17 cellular contexts compared by ENCODE assay signal in genomic region chr18:32389868-32390267, GRCh38.
DNase-seq lines count a peak whose midpoint lies in the region; ATAC-seq and TF ChIP-seq lines count a peak whose summit lies in the region.
"Had no signal": no experiment of that assay in that cellular context is flagged by ENCODE, and none has a peak within 500 bp of the region (broad histone marks: within the 10 kb centered on the region; RNA-seq: fewer than 3 reads in every experiment).

No MANE protein-coding gene starts in this region.

- peaks cover 23% of the 10 kb centered on the region for H3K27me3 Mint-ChIP-seq in activated naive CD8-positive, alpha-beta T cell treated with anti-CD3 and anti-CD28 coated beads for 36 hours

- WGBS in adrenal gland, 4 donors: 69 to 85% (median 83%) methylated on average over 4 of the region's 4 CpGs
- 66 to 89% methylated on average over 4 of the region's 4 CpGs for WGBS in lung, 2 donors

- H3K4me3 ChIP-seq in adrenal gland: no peak overlapping the region
- H3K4me3 ChIP-seq in lung: no peak overlapping the region
- no peak overlapping the region for H3K4me3 ChIP-seq in A673 (ENCODE audit: low read depth, low read length, poor library complexity, severe bottlenecking)
- no peak overlapping the region for H3K4me3 ChIP-seq in tibial artery
- H3K4me3 ChIP-seq: SJCRH30 had no signal

- BruUV-seq in A673 (replicated peaks; lab: Mats Ljungman, UMichigan): no TSS peak

- no peaks in the 10 kb centered on the region for H3K9me3 Mint-ChIP-seq in activated naive CD8-positive, alpha-beta T cell treated with anti-CD3 and anti-CD28 coated beads for 36 hours
- H3K9me3 Mint-ChIP-seq: naive thymus-derived CD8-positive, alpha-beta T cell had no signal

- H3K36me3 Mint-ChIP-seq in activated naive CD8-positive, alpha-beta T cell treated with anti-CD3 and anti-CD28 coated beads for 36 hours: peaks cover 2% of the 10 kb centered on the region
- H3K36me3 Mint-ChIP-seq: naive thymus-derived CD8-positive, alpha-beta T cell had no signal

- intact Hi-C loops in adrenal gland (cut with DNase I): loop anchor here in 1 of 2 donors (10.0 kb wide), 1 partner anchor 75 kb away; no protein-coding TSS in a partner anchor
- intact Hi-C loops in A673 (cut with micrococcal nuclease; ENCODE audit: unreplicated experiment): no loop called here
- intact Hi-C loops in tibial artery (cut with DNase I; ENCODE audit: low total_unique reads): no loop called here

- CTCF ChIA-PET in A673 (lab: Charles Lee): no interaction called here

- DNase-seq in DMS79 treated with DMSO at 0.1 percent for 48 hours (lab: John Stamatoyannopoulos, UW): peak; percentile 89
- DNase-seq in NCI-H2029 treated with DMSO at 0.1 percent for 48 hours (lab: John Stamatoyannopoulos, UW): peak; percentile 68
- peak in 6 of 7 donors; percentile 24 to 69 (median 60) for DNase-seq in adrenal gland
- DNase-seq in lung (ENCODE audit: low spot score): peak; percentile 82
- DNase-seq in activated naive CD8-positive, alpha-beta T cell treated with anti-CD3 and anti-CD28 coated beads for 36 hours: no peak
- no peak for DNase-seq in A673 (ENCODE audit: low spot score)
- DNase-seq in tibial artery: no peak
- no peak for DNase-seq in globus pallidus (ENCODE audit: low spot score)
- DNase-seq: activated CD4-positive, alpha-beta T cell treated with anti-CD3 and anti-CD28 coated beads for 1 hour; activated gamma-delta T cell treated with Interleukin-2 at 50 U/mL for 16 hours; BE2C; effector CD8-positive, alpha-beta T cell; KG1; naive thymus-derived CD8-positive, alpha-beta T cell; NCI-H1694 treated with DMSO at 0.1 percent for 48 hours; SJCRH30 had no signal

- no peak for TF ChIP-seq POLR2A in adrenal gland (IDR thresholded peaks at IDR 0.05)

- H3K27me3 ChIP-seq in adrenal gland (no peaks in the 10 kb centered on the region), lung (ENCODE audit: control insufficient read depth, insufficient read depth) (no peaks in the 10 kb centered on the region), A673 (replicated peaks; ENCODE audit: insufficient read depth, low read depth, low read length, poor library complexity) (no peaks in the 10 kb centered on the region), tibial artery (no peaks in the 10 kb centered on the region)
- H3K27me3 ChIP-seq: BE2C, SJCRH30 had no signal

- POLR2A ChIA-PET in A673 (lab: Charles Lee; ENCODE audit: low non-redundant PET): no interaction called here

- H3K36me3 ChIP-seq in adrenal gland (replicated peaks in 1 of 2): no peaks in the 10 kb centered on the region
- H3K36me3 ChIP-seq in lung (ENCODE audit: control insufficient read depth in 2 of 2, insufficient read depth in 2 of 2, low read length in 2 of 2): no peaks in the 10 kb centered on the region
- no peaks in the 10 kb centered on the region for H3K36me3 ChIP-seq in A673 (ENCODE audit: insufficient read depth, low read length, poor library complexity, severe bottlenecking)
- no peaks in the 10 kb centered on the region for H3K36me3 ChIP-seq in tibial artery
- H3K36me3 ChIP-seq: BE2C, SJCRH30 had no signal

- H3K4me1 Mint-ChIP-seq in activated naive CD8-positive, alpha-beta T cell treated with anti-CD3 and anti-CD28 coated beads for 36 hours: no peaks in the 10 kb centered on the region
- H3K4me1 Mint-ChIP-seq: naive thymus-derived CD8-positive, alpha-beta T cell had no signal

- H3K4me3 Mint-ChIP-seq in activated naive CD8-positive, alpha-beta T cell treated with anti-CD3 and anti-CD28 coated beads for 36 hours: no peak overlapping the region
- H3K4me3 Mint-ChIP-seq: naive thymus-derived CD8-positive, alpha-beta T cell had no signal

- no peaks in the 10 kb centered on the region for H3K9me3 ChIP-seq in adrenal gland (replicated peaks in 1 of 3)
- H3K9me3 ChIP-seq in lung (ENCODE audit: control insufficient read depth in 2 of 2, insufficient read depth in 1 of 2, low read length in 1 of 2): no peaks in the 10 kb centered on the region
- no peaks in the 10 kb centered on the region for H3K9me3 ChIP-seq in A673 (ENCODE audit: low read depth, low read length, poor library complexity, severe bottlenecking)
- no peaks in the 10 kb centered on the region for H3K9me3 ChIP-seq in tibial artery
- H3K9me3 ChIP-seq: BE2C, SJCRH30 had no signal

- H3K27ac ChIP-seq in adrenal gland: no peak overlapping the region
- H3K27ac ChIP-seq in lung (ENCODE audit: low read depth in 1 of 2, low read length in 1 of 2): no peak overlapping the region
- H3K27ac ChIP-seq in A673 (ENCODE audit: low read depth, low read length, poor library complexity, severe bottlenecking): no peak overlapping the region
- no peak overlapping the region for H3K27ac ChIP-seq in tibial artery
- H3K27ac ChIP-seq: HL-60, SJCRH30 had no signal

- peak; percentile 24 for ATAC-seq in lung (ENCODE audit: insufficient read depth, low FRiP score)
- ATAC-seq: naive thymus-derived CD8-positive, alpha-beta T cell had no signal

- TF ChIP-seq CTCF in adrenal gland (IDR thresholded peaks at IDR 0.05) (no peak), lung (IDR thresholded peaks at IDR 0.05; ENCODE audit: control extremely low read depth, extremely low read depth) (no peak), A673 (conservative IDR thresholded peaks at IDR 0.05; ENCODE audit: low read depth, low read length) (no peak), tibial artery (IDR thresholded peaks at IDR 0.05) (no peak)

- H3K4me1 ChIP-seq in adrenal gland (replicated peaks in 1 of 2) (peaks cover 11 to 22% of the 10 kb centered on the region in 2 donors), lung (ENCODE audit: control insufficient read depth in 2 of 2, insufficient read depth in 2 of 2, low read length in 2 of 2) (peaks cover 0 to 13% of the 10 kb centered on the region in 2 donors), A673 (ENCODE audit: insufficient read depth, low read length, poor library complexity, severe bottlenecking) (peaks cover 5% of the 10 kb centered on the region), tibial artery (peaks cover 0 to 8% (median 0%) of the 10 kb centered on the region in 4 donors)
- H3K4me1 ChIP-seq: BE2C, SJCRH30 had no signal

- no peak overlapping the region for H3K27ac Mint-ChIP-seq in activated naive CD8-positive, alpha-beta T cell treated with anti-CD3 and anti-CD28 coated beads for 36 hours
- H3K27ac Mint-ChIP-seq: naive thymus-derived CD8-positive, alpha-beta T cell had no signal

Comparison
In these comparisons a context has a peak if more than half of its experiments do, and no peak if none do; other contexts are left out.
1. DNase-seq: peak in DMS79 treated with DMSO at 0.1 percent for 48 hours (single experiment), NCI-H2029 treated with DMSO at 0.1 percent for 48 hours (single experiment), adrenal gland (6 of 7) and lung (single experiment); none in activated naive CD8-positive, alpha-beta T cell treated with anti-CD3 and anti-CD28 coated beads for 36 hours (single experiment), A673 (single experiment), tibial artery (0 of 2) and globus pallidus (single experiment).